12 cellular contexts compared by ENCODE assay signal in the genomic region with DNA sequence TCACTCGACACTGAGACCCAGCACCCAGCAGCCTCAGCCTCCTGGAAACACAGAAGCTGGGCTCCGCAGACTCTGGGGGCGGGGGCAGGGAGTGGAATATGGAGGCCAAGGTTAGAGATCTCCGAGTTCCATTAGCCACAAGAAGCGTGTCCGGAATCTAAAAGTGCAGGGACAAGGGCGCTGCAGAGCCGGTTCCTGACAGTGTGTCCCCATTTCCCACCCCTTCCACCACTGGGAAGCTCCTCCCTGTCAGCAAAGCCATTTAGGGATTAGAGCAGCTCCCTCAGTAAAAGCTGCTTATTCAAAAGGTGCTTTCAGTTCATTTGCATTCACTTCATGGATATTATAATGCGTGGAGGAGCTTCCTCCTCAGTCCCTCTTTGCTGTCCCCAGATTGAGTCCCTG.
DNase-seq lines count a peak whose midpoint lies in the region; ATAC-seq, FAIRE-seq and TF ChIP-seq lines count a peak whose summit lies in the region.
"Had no signal": no experiment of that assay in that cellular context is flagged by ENCODE, and none has a peak within 500 bp of the region (broad histone marks: within the 10 kb centered on the region; RNA-seq: fewer than 3 reads in every experiment).

No MANE protein-coding gene starts in this region.

- H3K36me3 Mint-ChIP-seq in GM23338 (ENCODE audit: low read depth), result no peaks in the 10 kb centered on the region; the same call in 2 of the 3 replicates

- H4K20me1 ChIP-seq in GM23338 (replicated peaks; ENCODE audit: insufficient read depth), result no peaks in the 10 kb centered on the region

- peaks cover 20% of the 10 kb centered on the region for H3K4me1 ChIP-seq in GM23338 (ENCODE audit: insufficient read depth)
- peaks cover 13% of the 10 kb centered on the region; the same call in 1 of the 2 replicates for H3K4me1 ChIP-seq in iPS-20b (ENCODE audit: insufficient read depth, low read length)
- no peaks in the 10 kb centered on the region for H3K4me1 ChIP-seq in ascending aorta

- H3K27ac ChIP-seq in GM23338 (ENCODE audit: low read depth), result no peak overlapping the region
- H3K27ac ChIP-seq in iPS-20b (ENCODE audit: low read length), result no peak overlapping the region
- no peak overlapping the region for H3K27ac ChIP-seq in ascending aorta

- ATAC-seq in GM23338 (peak; percentile 51), GM19463 (IDR thresholded peaks at IDR 0.05; ENCODE audit: unreplicated experiment) (no peak)
- ATAC-seq: activated CD4-positive, CD25-positive, alpha-beta regulatory T cell treated with anti-CD3 and anti-CD28 coated beads, Interleukin-2, amount 50 U/mL, for 24 hours had no signal

- TF ChIP-seq POLR2A in H54 (IDR thresholded peaks at IDR 0.05; ENCODE audit: low read depth, low read length), result no peak

- H3K4me3 Mint-ChIP-seq in GM23338, result no peak overlapping the region

- H3K36me3 ChIP-seq in GM23338 (ENCODE audit: insufficient read depth) (no peaks in the 10 kb centered on the region), iPS-20b (ENCODE audit: insufficient read depth, low read depth, low read length) (no peaks in the 10 kb centered on the region), ascending aorta (no peaks in the 10 kb centered on the region)

- peaks cover 44% of the 10 kb centered on the region for H3K4me1 Mint-ChIP-seq in GM23338

- H3K27me3 ChIP-seq in GM23338 (ENCODE audit: insufficient read depth), result no peaks in the 10 kb centered on the region
- H3K27me3 ChIP-seq in iPS-20b (ENCODE audit: insufficient read depth, low read length), result no peaks in the 10 kb centered on the region
- H3K27me3 ChIP-seq in ascending aorta, result no peaks in the 10 kb centered on the region

- H3K9ac ChIP-seq in iPS-20b (ENCODE audit: low read depth, low read length), result no peak overlapping the region

- H3K27ac Mint-ChIP-seq in GM23338, result no peak overlapping the region

- no peak for FAIRE-seq in H54 (lab: Jason Lieb, UNC)

- no peak for TF ChIP-seq CTCF in GM23338 (conservative IDR thresholded peaks at IDR 0.05; ENCODE audit: low read depth in 2 of 2)
- no peak for TF ChIP-seq CTCF in ascending aorta (IDR thresholded peaks at IDR 0.05)

- no peaks in the 10 kb centered on the region for H3F3A ChIP-seq in GM23338 (replicated peaks; ENCODE audit: low read depth)

- peak; percentile 42 for DNase-seq in Ammon's horn (ENCODE audit: low spot score)
- DNase-seq in GM23338 (ENCODE audit: low spot score), result peak; percentile 38
- peak; percentile 87 for DNase-seq in NCI-H82 treated with DMSO at 0.1 percent for 48 hours (lab: John Stamatoyannopoulos, UW; ENCODE audit: unreplicated experiment)
- no peak for DNase-seq in Kasumi-1 (lab: John Stamatoyannopoulos, UW)
- no peak for DNase-seq in H54 (ENCODE audit: insufficient read length, low spot score)
- DNase-seq in ascending aorta (ENCODE audit: low spot score in 2 of 2), result no peak
- DNase-seq: activated naive CD4-positive, alpha-beta T cell; Calu3; NCI-H1436 treated with DMSO at 0.1 percent for 48 hours had no signal

- no peaks in the 10 kb centered on the region for H3K9me3 ChIP-seq in iPS-20b (ENCODE audit: insufficient read depth, low read depth, low read length)
- H3K9me3 ChIP-seq in ascending aorta, result no peaks in the 10 kb centered on the region

- H3K4me3 ChIP-seq in GM23338 (no peak overlapping the region), iPS-20b (ENCODE audit: low read length) (peak overlapping the region; percentile 18; the same call in 1 of the 2 replicates), ascending aorta (no peak overlapping the region)

- H3K4me2 ChIP-seq in GM23338, result peak overlapping the region; percentile 71

- H2AFZ ChIP-seq in GM23338, result peak overlapping the region; percentile 96

- no peaks in the 10 kb centered on the region for H3K9me3 Mint-ChIP-seq in GM23338

- H3K9me2 ChIP-seq in GM23338 (ENCODE audit: insufficient read depth), result no peaks in the 10 kb centered on the region

- H3K27me3 Mint-ChIP-seq in GM23338 (ENCODE audit: insufficient read depth, low read depth, poor library complexity), result peaks cover 6% of the 10 kb centered on the region

- intact Hi-C loops in ascending aorta (cut with DNase I), result no loop called here

- H3K79me2 ChIP-seq in GM23338 (replicated peaks; ENCODE audit: insufficient read depth), result no peaks in the 10 kb centered on the region

TF ChIP-seq in GM23338, 12 proteins besides CTCF, POLR2A, EP300 and RAD21:
- TF ChIP-seq EZH2 (IDR thresholded peaks at IDR 0.05; ENCODE audit: low read depth, unreplicated experiment), result no peak
- no peak for TF ChIP-seq NANOG (IDR thresholded peaks at IDR 0.05; ENCODE audit: borderline replicate concordance)
- TF ChIP-seq, protein P1, sequence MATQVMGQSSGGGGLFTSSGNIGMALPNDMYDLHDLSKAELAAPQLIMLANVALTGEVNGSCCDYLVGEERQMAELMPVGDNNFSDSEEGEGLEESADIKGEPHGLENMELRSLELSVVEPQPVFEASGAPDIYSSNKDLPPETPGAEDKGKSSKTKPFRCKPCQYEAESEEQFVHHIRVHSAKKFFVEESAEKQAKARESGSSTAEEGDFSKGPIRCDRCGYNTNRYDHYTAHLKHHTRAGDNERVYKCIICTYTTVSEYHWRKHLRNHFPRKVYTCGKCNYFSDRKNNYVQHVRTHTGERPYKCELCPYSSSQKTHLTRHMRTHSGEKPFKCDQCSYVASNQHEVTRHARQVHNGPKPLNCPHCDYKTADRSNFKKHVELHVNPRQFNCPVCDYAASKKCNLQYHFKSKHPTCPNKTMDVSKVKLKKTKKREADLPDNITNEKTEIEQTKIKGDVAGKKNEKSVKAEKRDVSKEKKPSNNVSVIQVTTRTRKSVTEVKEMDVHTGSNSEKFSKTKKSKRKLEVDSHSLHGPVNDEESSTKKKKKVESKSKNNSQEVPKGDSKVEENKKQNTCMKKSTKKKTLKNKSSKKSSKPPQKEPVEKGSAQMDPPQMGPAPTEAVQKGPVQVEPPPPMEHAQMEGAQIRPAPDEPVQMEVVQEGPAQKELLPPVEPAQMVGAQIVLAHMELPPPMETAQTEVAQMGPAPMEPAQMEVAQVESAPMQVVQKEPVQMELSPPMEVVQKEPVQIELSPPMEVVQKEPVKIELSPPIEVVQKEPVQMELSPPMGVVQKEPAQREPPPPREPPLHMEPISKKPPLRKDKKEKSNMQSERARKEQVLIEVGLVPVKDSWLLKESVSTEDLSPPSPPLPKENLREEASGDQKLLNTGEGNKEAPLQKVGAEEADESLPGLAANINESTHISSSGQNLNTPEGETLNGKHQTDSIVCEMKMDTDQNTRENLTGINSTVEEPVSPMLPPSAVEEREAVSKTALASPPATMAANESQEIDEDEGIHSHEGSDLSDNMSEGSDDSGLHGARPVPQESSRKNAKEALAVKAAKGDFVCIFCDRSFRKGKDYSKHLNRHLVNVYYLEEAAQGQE (IDR thresholded peaks at IDR 0.05; ENCODE audit: unreplicated experiment), result no peak
- no peak for TF ChIP-seq ZNF114 (CRISPR knock-in tag; IDR thresholded peaks at IDR 0.05)

Comparison
In these comparisons a context has a peak if more than half of its experiments do, and no peak if none do; other contexts are left out.
1. DNase-seq: peak in Ammon's horn (single experiment), GM23338 (single experiment) and NCI-H82 treated with DMSO at 0.1 percent for 48 hours (single experiment); none in Kasumi-1 (0 of 2), H54 (single experiment) and ascending aorta (0 of 2).